ENCODE assay signal across 21 cellular contexts in the genomic region with DNA sequence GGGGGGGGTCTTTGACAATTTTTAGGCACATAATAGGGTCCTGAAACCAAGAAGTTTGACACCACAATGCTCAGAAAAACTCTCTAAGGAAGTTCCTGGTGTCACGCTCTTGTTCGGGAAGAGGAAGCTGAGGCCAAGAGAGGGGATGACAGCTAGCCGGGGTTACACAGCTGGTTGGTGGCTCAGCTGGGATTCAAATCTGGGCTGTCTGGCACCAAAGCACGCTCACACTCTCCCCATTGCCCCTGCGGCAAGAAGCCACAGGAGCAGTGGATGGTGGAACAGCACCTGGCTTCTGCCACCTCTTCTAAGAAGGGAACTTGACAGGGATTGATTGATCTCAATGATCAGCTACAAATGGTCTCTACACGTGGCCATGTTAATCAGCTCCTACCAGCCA.
A peak's percentile ranks its signal among the peaks of the same experiment; 100 is the strongest.
DNase-seq lines count a peak whose midpoint lies in the region; ATAC-seq and TF ChIP-seq lines count a peak whose summit lies in the region.
"Had no signal": no experiment of that assay in that cellular context is flagged by ENCODE, and none has a peak within 500 bp of the region (broad histone marks: within the 10 kb centered on the region; RNA-seq: fewer than 3 reads in every experiment).

No MANE protein-coding gene starts in this region.

- H3K36me3 ChIP-seq in OCI-LY3 (replicated peaks; ENCODE audit: low read depth, low read length) (no peaks in the 10 kb centered on the region), esophagus muscularis mucosa (no peaks in the 10 kb centered on the region), upper lobe of right lung (no peaks in the 10 kb centered on the region)
- H3K36me3 ChIP-seq: ascending aorta, pancreas, suprapubic skin had no signal

- H3K4me1 ChIP-seq in OCI-LY3 (ENCODE audit: low read length) (peaks cover 6% of the 10 kb centered on the region), esophagus muscularis mucosa (peaks cover 0 to 3% (median 0%) of the 10 kb centered on the region in 4 donors), upper lobe of right lung (no peaks in the 10 kb centered on the region)
- H3K4me1 ChIP-seq: ascending aorta, pancreas had no signal

- 38% methylated on average over 6 of the region's 6 CpGs for WGBS in esophagus muscularis mucosa

- H4K20me1 ChIP-seq in OCI-LY3 (ENCODE audit: insufficient read depth, low read length) = no peaks in the 10 kb centered on the region

- no peak for TF ChIP-seq POLR2A in esophagus muscularis mucosa (IDR thresholded peaks at IDR 0.05; ENCODE audit: low read depth)

- H3K4me3 ChIP-seq in OCI-LY3 (ENCODE audit: low read length) (no peak overlapping the region), esophagus muscularis mucosa (no peak overlapping the region), upper lobe of right lung (no peak overlapping the region)
- H3K4me3 ChIP-seq: ascending aorta, pancreas, suprapubic skin had no signal

- DNase-seq in NCI-H1417 (lab: John Stamatoyannopoulos, UW) = peak in 2 of 3 experiments; percentile 17 to 76
- DNase-seq in NCI-H1417 treated with DMSO at 0.1 percent for 48 hours (lab: John Stamatoyannopoulos, UW) = no peak
- peak; percentile 82 for DNase-seq in esophagus muscularis mucosa (ENCODE audit: extremely low spot score)
- no peak for DNase-seq in upper lobe of right lung
- DNase-seq: activated CD4-positive, alpha-beta T cell treated with anti-CD3 and anti-CD28 coated beads for 36 hours; activated naive CD4-positive, alpha-beta T cell treated with Interleukin-2 at 50 U/mL for 16 hours; activated T-cell treated with anti-CD3 and anti-CD28 coated beads for 4 hours; naive B cell; NCI-H1930; NCI-H510A; pancreas; PC-3; stimulated activated CD4-positive, alpha-beta T cell treated with anti-CD3 and anti-CD28 coated beads, Interleukin-4, amount 100 ng/mL, for 1 hour; T1000 had no signal

- TF ChIP-seq EP300 in esophagus muscularis mucosa (IDR thresholded peaks at IDR 0.05) = no peak

- H3K9ac ChIP-seq in OCI-LY3 (ENCODE audit: low read length) = no peak overlapping the region

- no peaks in the 10 kb centered on the region for H3K79me2 ChIP-seq in OCI-LY3 (ENCODE audit: low read length)

- peak overlapping the region; percentile 41 for H3K4me2 ChIP-seq in OCI-LY3 (ENCODE audit: low read length)

- H2AFZ ChIP-seq in OCI-LY3 (ENCODE audit: low read depth, low read length) = peak overlapping the region; percentile 44

- TF ChIP-seq CTCF in OCI-LY3 (IDR thresholded peaks at IDR 0.05; ENCODE audit: low read depth, low read length) (no peak), esophagus muscularis mucosa (IDR thresholded peaks at IDR 0.05) (no peak), upper lobe of right lung (IDR thresholded peaks at IDR 0.05) (no peak)

- H3K9me3 ChIP-seq in OCI-LY3 (ENCODE audit: insufficient read depth, low read length) (peaks cover 5% of the 10 kb centered on the region; the same call in 1 of the 2 replicates), esophagus muscularis mucosa (peaks cover 0 to 7% (median 2%) of the 10 kb centered on the region in 4 donors), upper lobe of right lung (no peaks in the 10 kb centered on the region)
- H3K9me3 ChIP-seq: ascending aorta, pancreas, suprapubic skin had no signal

- H3K27ac ChIP-seq in OCI-LY3 (ENCODE audit: low read length) (no peak overlapping the region), esophagus muscularis mucosa (replicated peaks in 1 of 4) (no peak overlapping the region), upper lobe of right lung (no peak overlapping the region)
- H3K27ac ChIP-seq: 22Rv1, ascending aorta, pancreas, suprapubic skin had no signal

- ATAC-seq in upper lobe of right lung = peak; percentile 63
- ATAC-seq in GM18498 (IDR thresholded peaks at IDR 0.05; ENCODE audit: unreplicated experiment) = no peak
- no peak for ATAC-seq in HG03139 (IDR thresholded peaks at IDR 0.05; ENCODE audit: unreplicated experiment)
- no peak for ATAC-seq in GM19328 (IDR thresholded peaks at IDR 0.05; ENCODE audit: unreplicated experiment)
- ATAC-seq: activated CD4-positive, alpha-beta T cell treated with anti-CD3 and anti-CD28 coated beads for 36 hours; PC-3 had no signal

- H3K27me3 ChIP-seq in OCI-LY3 (ENCODE audit: low read depth, low read length) (no peaks in the 10 kb centered on the region), esophagus muscularis mucosa (peaks cover 0 to 34% (median 0%) of the 10 kb centered on the region in 4 donors), upper lobe of right lung (no peaks in the 10 kb centered on the region)
- H3K27me3 ChIP-seq: ascending aorta, pancreas, suprapubic skin had no signal

- intact Hi-C loops in esophagus muscularis mucosa (cut with DNase I) (no loop called here), upper lobe of right lung (cut with DNase I) (no loop called here)

Comparison
In these comparisons a context has a peak if more than half of its experiments do, and no peak if none do; other contexts are left out.
1. DNase-seq: peak in NCI-H1417 (2 of 3) and esophagus muscularis mucosa (single experiment); none in NCI-H1417 treated with DMSO at 0.1 percent for 48 hours (single experiment) and upper lobe of right lung (single experiment).